In the genomic region with DNA sequence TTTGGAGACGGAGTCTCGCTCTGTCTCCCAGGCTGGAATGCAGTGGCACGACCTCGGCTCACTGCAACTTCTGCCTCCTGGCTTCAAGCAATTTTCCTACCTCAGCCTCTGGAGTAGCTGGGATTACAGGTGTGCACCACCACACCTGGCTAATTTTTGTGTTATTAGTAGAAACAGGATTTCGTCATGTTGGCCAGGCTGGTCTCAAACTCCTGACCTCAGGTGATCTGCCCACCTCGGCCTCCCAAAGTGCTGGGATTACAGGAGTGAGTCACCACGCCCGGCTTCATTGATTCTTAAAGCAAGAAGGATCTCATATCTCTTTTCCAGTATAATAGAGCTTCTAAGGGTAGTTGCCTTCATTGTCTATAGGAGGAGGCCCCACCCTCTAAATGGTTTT, we compare ENCODE assay signal across 4 cellular contexts. TPM values are rescaled to one million over a fixed set of nuclear protein-coding genes. Genes with fewer than 3 reads are reported as not detected.
"Had no signal": no experiment of that assay in that cellular context is flagged by ENCODE, and none has a peak within 500 bp of the region (broad histone marks: within the 10 kb centered on the region; RNA-seq: fewer than 3 reads in every experiment).

No MANE protein-coding gene starts in this region.

RNA-seq across cellular contexts. Expression of gene CSHL1, which starts 6.3 kb away (rescaled TPM):
- total RNA-seq: LHCN-M2, M059J, MCF 10A, NCI-H460 had no signal

RNA-seq across cellular contexts. Expression of gene CSH1, which starts 8.4 kb away (rescaled TPM):
- total RNA-seq: LHCN-M2, M059J, MCF 10A, NCI-H460 had no signal

RNA-seq across cellular contexts. Expression of gene GH1, which starts 13.8 kb away (rescaled TPM):
- total RNA-seq: LHCN-M2, M059J, MCF 10A, NCI-H460 had no signal

RNA-seq across cellular contexts. Expression of gene GH2, which starts 23.1 kb away (rescaled TPM):
- total RNA-seq: LHCN-M2, M059J, MCF 10A, NCI-H460 had no signal

RNA-seq across cellular contexts. Expression of gene CD79B, which starts 27.3 kb away (rescaled TPM):
- total RNA-seq: LHCN-M2, MCF 10A, NCI-H460 had no signal
